8 cellular contexts compared by ENCODE assay signal in the genomic region with DNA sequence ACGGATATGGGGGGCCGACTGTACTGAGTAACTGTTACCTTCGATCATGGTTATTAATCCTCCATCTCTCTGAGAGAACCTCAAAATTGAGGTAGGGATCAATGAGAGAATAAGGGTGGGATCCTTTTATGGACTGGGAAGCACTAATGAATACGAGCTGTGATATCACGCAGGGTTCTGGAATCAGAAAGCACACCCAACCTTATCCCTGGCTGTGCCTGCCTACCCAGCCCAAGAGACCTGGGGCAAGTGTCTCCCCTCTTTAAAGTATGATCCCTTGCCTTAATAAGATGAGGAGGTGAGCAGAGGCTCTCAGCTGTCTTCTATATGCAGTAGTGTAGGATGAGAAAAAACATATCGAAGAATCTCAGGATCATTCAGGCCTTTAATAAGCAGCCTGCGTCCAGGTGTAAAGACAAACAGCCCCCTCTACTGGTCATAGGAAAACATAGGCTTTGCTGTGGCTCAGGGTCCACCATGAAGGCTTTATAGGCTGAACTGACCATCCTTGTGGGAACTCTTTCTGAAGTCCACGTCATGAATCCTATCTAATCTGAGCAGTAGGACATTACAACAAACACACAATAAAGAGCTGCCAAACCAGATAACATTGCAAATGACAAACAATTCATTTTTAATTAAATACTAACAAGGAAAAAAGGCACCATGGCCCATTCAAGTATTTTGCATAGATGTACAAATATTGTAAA. TPM values are rescaled to one million over a fixed set of nuclear protein-coding genes. Genes with fewer than 3 reads are reported as not detected.
DNase-seq lines count a peak whose midpoint lies in the region; ATAC-seq and TF ChIP-seq lines count a peak whose summit lies in the region.

No MANE protein-coding gene starts in this region.

- H3K4me3 Mint-ChIP-seq in activated T-helper 17 cell treated with anti-CD3 and anti-CD28 coated beads, Interleukin-2, amount 50 U/mL, for 72 hours, result no peak overlapping the region
- no peak overlapping the region for H3K4me3 Mint-ChIP-seq in glutamatergic neuron (ENCODE audit: unreplicated experiment)
- no peak overlapping the region for H3K4me3 Mint-ChIP-seq in progenitor cell of endocrine pancreas (ENCODE audit: low read depth)

- no peaks in the 10 kb centered on the region for H3K27me3 Mint-ChIP-seq in activated T-helper 17 cell treated with anti-CD3 and anti-CD28 coated beads, Interleukin-2, amount 50 U/mL, for 72 hours
- peaks cover 1% of the 10 kb centered on the region for H3K27me3 Mint-ChIP-seq in glutamatergic neuron (ENCODE audit: unreplicated experiment)
- H3K27me3 Mint-ChIP-seq in progenitor cell of endocrine pancreas, result no peaks in the 10 kb centered on the region

- H3K4me1 Mint-ChIP-seq in activated T-helper 17 cell treated with anti-CD3 and anti-CD28 coated beads, Interleukin-2, amount 50 U/mL, for 72 hours, result peaks cover 18% of the 10 kb centered on the region
- H3K4me1 Mint-ChIP-seq in glutamatergic neuron (ENCODE audit: low read depth, unreplicated experiment), result peaks cover 7% of the 10 kb centered on the region
- peaks cover 14% of the 10 kb centered on the region for H3K4me1 Mint-ChIP-seq in progenitor cell of endocrine pancreas (ENCODE audit: low read depth)

- no peaks in the 10 kb centered on the region for H3K9me3 Mint-ChIP-seq in activated T-helper 17 cell treated with anti-CD3 and anti-CD28 coated beads, Interleukin-2, amount 50 U/mL, for 72 hours
- H3K9me3 Mint-ChIP-seq in glutamatergic neuron (ENCODE audit: unreplicated experiment) (peaks cover 6% of the 10 kb centered on the region), progenitor cell of endocrine pancreas (ENCODE audit: low read depth) (no peaks in the 10 kb centered on the region)

- TF ChIP-seq CTCF in glutamatergic neuron (IDR thresholded peaks at IDR 0.05; ENCODE audit: partially characterized antibody, unreplicated experiment), result peak; percentile 81
- peak; percentile 86 for TF ChIP-seq CTCF in progenitor cell of endocrine pancreas (IDR thresholded peaks at IDR 0.05; ENCODE audit: unreplicated experiment)

- peak; percentile 4 for DNase-seq in NK-92 treated with Interleukin-12 subunit alpha and Interleukin-12 subunit beta, amount 100 ng/mL, for 24 hours (lab: John Stamatoyannopoulos, UW)
- DNase-seq in NK-92 (lab: John Stamatoyannopoulos, UW; ENCODE audit: unreplicated experiment) (no peak), NCI-H226 (peak; percentile 44), glutamatergic neuron (no peak), progenitor cell of endocrine pancreas (ENCODE audit: low spot score, unreplicated experiment) (peak; percentile 18)

- H3K36me3 Mint-ChIP-seq in activated T-helper 17 cell treated with anti-CD3 and anti-CD28 coated beads, Interleukin-2, amount 50 U/mL, for 72 hours (ENCODE audit: low read depth), result peaks cover 95% of the 10 kb centered on the region
- H3K36me3 Mint-ChIP-seq in glutamatergic neuron (ENCODE audit: unreplicated experiment), result peaks cover 6% of the 10 kb centered on the region
- H3K36me3 Mint-ChIP-seq in progenitor cell of endocrine pancreas (ENCODE audit: insufficient read depth), result no peaks in the 10 kb centered on the region

- peak; percentile 73 for ATAC-seq in HG02759 (IDR thresholded peaks at IDR 0.05; ENCODE audit: unreplicated experiment)
- peak; percentile 68 for ATAC-seq in activated T-helper 17 cell treated with anti-CD3 and anti-CD28 coated beads, Interleukin-2, amount 50 U/mL, for 72 hours (replicated peaks)
- no peak for ATAC-seq in HG02623 (IDR thresholded peaks at IDR 0.05; ENCODE audit: unreplicated experiment)

- peak overlapping the region; percentile 12 for H3K27ac Mint-ChIP-seq in activated T-helper 17 cell treated with anti-CD3 and anti-CD28 coated beads, Interleukin-2, amount 50 U/mL, for 72 hours
- H3K27ac Mint-ChIP-seq in glutamatergic neuron (ENCODE audit: unreplicated experiment), result no peak overlapping the region
- peak overlapping the region; percentile 58 for H3K27ac Mint-ChIP-seq in progenitor cell of endocrine pancreas

RNA-seq across cellular contexts. Expression of a gene that starts 16.8 kb away (rescaled TPM):
- under 1 TPM; 0.65 to 0.90 TPM for total RNA-seq in activated T-helper 17 cell treated with anti-CD3 and anti-CD28 coated beads, Interleukin-2, amount 50 U/mL, for 72 hours
- total RNA-seq in glutamatergic neuron (ENCODE audit: unreplicated experiment) (not detected), progenitor cell of endocrine pancreas (not detected in 2 replicates)

Comparison
In these comparisons a context has a peak if more than half of its experiments do, and no peak if none do; other contexts are left out.
1. DNase-seq: peak in NK-92 treated with Interleukin-12 subunit alpha and Interleukin-12 subunit beta, amount 100 ng/mL, for 24 hours (single experiment), NCI-H226 (single experiment) and progenitor cell of endocrine pancreas (single experiment); none in NK-92 (single experiment) and glutamatergic neuron (single experiment).